In the genomic region with DNA sequence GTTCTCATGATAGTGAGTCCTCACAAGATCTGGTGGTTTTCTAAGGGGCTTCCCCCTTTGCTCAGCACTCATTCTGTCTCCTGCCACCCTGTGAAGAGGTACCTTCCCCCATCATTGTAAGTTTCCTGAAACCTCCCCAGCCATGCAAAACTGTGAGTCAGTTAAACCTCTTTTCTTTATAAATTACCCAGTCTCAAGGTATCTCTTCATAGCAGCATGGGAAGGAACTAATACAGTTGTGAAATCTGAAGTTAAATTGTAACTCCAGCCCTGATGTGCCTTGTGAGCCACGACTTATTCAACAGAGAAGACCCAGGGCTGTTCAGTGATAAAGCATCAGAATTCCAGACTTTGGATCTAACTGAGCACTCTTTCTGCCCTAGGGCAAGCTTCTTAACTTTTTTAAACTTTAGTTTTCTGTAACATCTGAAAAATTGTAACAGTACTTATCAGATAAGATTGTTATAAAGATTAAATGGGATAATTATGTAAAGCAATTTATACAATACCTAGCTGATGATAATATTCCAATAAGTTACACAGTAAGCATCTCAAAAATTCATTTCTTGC, we compare ENCODE assay signal across 26 cellular contexts.
DNase-seq lines count a peak whose midpoint lies in the region; ATAC-seq and TF ChIP-seq lines count a peak whose summit lies in the region.
"Had no signal": no experiment of that assay in that cellular context is flagged by ENCODE, and none has a peak within 500 bp of the region (broad histone marks: within the 10 kb centered on the region; RNA-seq: fewer than 3 reads in every experiment).

No MANE protein-coding gene starts in this region.

- no peak for ATAC-seq in activated CD8-positive, alpha-beta T cell treated with anti-CD3 and anti-CD28 coated beads for 36 hours
- no peak for ATAC-seq in activated CD8-positive, alpha-beta T cell treated with anti-CD3 and anti-CD28 coated beads, Interleukin-2, amount 10 ng/mL, durations not matched to agents 7 days and 5 days
- no peak for ATAC-seq in right lobe of liver
- ATAC-seq: GM12878 had no signal

- H3K4me1 ChIP-seq in right lobe of liver, result no peaks in the 10 kb centered on the region
- H3K4me1 ChIP-seq: BE2C, BLaER1 had no signal

- no peak overlapping the region for H3K27ac Mint-ChIP-seq in activated CD8-positive, alpha-beta T cell treated with anti-CD3 and anti-CD28 coated beads for 36 hours
- no peak overlapping the region for H3K27ac Mint-ChIP-seq in activated CD8-positive, alpha-beta T cell treated with anti-CD3 and anti-CD28 coated beads, Interleukin-2, amount 10 ng/mL, durations not matched to agents 7 days and 5 days
- H3K27ac Mint-ChIP-seq: CD14-positive monocyte; CD4-positive, alpha-beta memory T cell; CD4-positive, CD25-positive, alpha-beta regulatory T cell; CD8-positive, alpha-beta memory T cell had no signal

- CTCF ChIA-PET in activated CD8-positive, alpha-beta T cell treated with anti-CD3 and anti-CD28 coated beads for 36 hours (lab: Charles Lee), result no interaction called here
- CTCF ChIA-PET in activated CD8-positive, alpha-beta T cell treated with anti-CD3 and anti-CD28 coated beads, Interleukin-2, amount 10 ng/mL, durations not matched to agents 7 days and 5 days (lab: Charles Lee), result no interaction called here

- no peak overlapping the region for H3K27ac ChIP-seq in right lobe of liver
- H3K27ac ChIP-seq: BLaER1 had no signal

- POLR2A ChIA-PET in activated CD8-positive, alpha-beta T cell treated with anti-CD3 and anti-CD28 coated beads for 36 hours (lab: Charles Lee), result no interaction called here
- POLR2A ChIA-PET in activated CD8-positive, alpha-beta T cell treated with anti-CD3 and anti-CD28 coated beads, Interleukin-2, amount 10 ng/mL, durations not matched to agents 7 days and 5 days (lab: Charles Lee), result no interaction called here

- 11% methylated on average over 1 of the region's 1 CpG for WGBS in right lobe of liver (ENCODE audit: insufficient coverage, low coverage, low lambda C conversion rate, missing lambda C conversion rate)

- intact Hi-C loops in activated CD8-positive, alpha-beta T cell treated with anti-CD3 and anti-CD28 coated beads for 36 hours (cut with micrococcal nuclease), result no loop called here
- intact Hi-C loops in right lobe of liver (cut with DNase I), result no loop called here

- H3K4me3 ChIP-seq in kidney epithelial cell (ENCODE audit: low read depth, low read length) (no peak overlapping the region), right lobe of liver (no peak overlapping the region)
- H3K4me3 ChIP-seq: BLaER1, GM12878 had no signal

- H3K27me3 ChIP-seq in kidney epithelial cell (ENCODE audit: control insufficient read depth, insufficient read depth, low read length) (no peaks in the 10 kb centered on the region), right lobe of liver (no peaks in the 10 kb centered on the region)
- H3K27me3 ChIP-seq: BE2C, BLaER1 had no signal

- H3K9me3 ChIP-seq in right lobe of liver, result no peaks in the 10 kb centered on the region
- H3K9me3 ChIP-seq: BE2C, BLaER1 had no signal

- no peak for TF ChIP-seq CTCF in activated CD8-positive, alpha-beta T cell treated with anti-CD3 and anti-CD28 coated beads for 36 hours (IDR thresholded peaks at IDR 0.05)
- TF ChIP-seq CTCF in kidney epithelial cell (IDR thresholded peaks at IDR 0.05; ENCODE audit: insufficient read depth, low read length, poor library complexity, severe bottlenecking), result no peak
- TF ChIP-seq CTCF in right lobe of liver (IDR thresholded peaks at IDR 0.05), result no peak

- H3K4me1 Mint-ChIP-seq in activated CD8-positive, alpha-beta T cell treated with anti-CD3 and anti-CD28 coated beads for 36 hours (ENCODE audit: low read depth), result no peaks in the 10 kb centered on the region
- no peaks in the 10 kb centered on the region for H3K4me1 Mint-ChIP-seq in activated CD8-positive, alpha-beta T cell treated with anti-CD3 and anti-CD28 coated beads, Interleukin-2, amount 10 ng/mL, durations not matched to agents 7 days and 5 days (ENCODE audit: low read depth)
- H3K4me1 Mint-ChIP-seq: CD14-positive monocyte; CD4-positive, alpha-beta memory T cell; CD8-positive, alpha-beta memory T cell had no signal

- no peak for TF ChIP-seq POLR2A in right lobe of liver (IDR thresholded peaks at IDR 0.05)

- no peaks in the 10 kb centered on the region for H3K27me3 Mint-ChIP-seq in activated CD8-positive, alpha-beta T cell treated with anti-CD3 and anti-CD28 coated beads for 36 hours
- H3K27me3 Mint-ChIP-seq in activated CD8-positive, alpha-beta T cell treated with anti-CD3 and anti-CD28 coated beads, Interleukin-2, amount 10 ng/mL, durations not matched to agents 7 days and 5 days (ENCODE audit: low read depth), result no peaks in the 10 kb centered on the region
- H3K27me3 Mint-ChIP-seq: CD4-positive, alpha-beta memory T cell; CD4-positive, CD25-positive, alpha-beta regulatory T cell; CD8-positive, alpha-beta memory T cell had no signal

- H3K36me3 ChIP-seq in kidney epithelial cell (ENCODE audit: control insufficient read depth, insufficient read depth, low read length), result no peaks in the 10 kb centered on the region
- H3K36me3 ChIP-seq in right lobe of liver, result no peaks in the 10 kb centered on the region
- H3K36me3 ChIP-seq: BE2C, BLaER1 had no signal

- peaks cover 26% of the 10 kb centered on the region for H3K9me3 Mint-ChIP-seq in activated CD8-positive, alpha-beta T cell treated with anti-CD3 and anti-CD28 coated beads for 36 hours
- H3K9me3 Mint-ChIP-seq in activated CD8-positive, alpha-beta T cell treated with anti-CD3 and anti-CD28 coated beads, Interleukin-2, amount 10 ng/mL, durations not matched to agents 7 days and 5 days (ENCODE audit: insufficient read depth), result peaks cover 4% of the 10 kb centered on the region

- H3K4me3 Mint-ChIP-seq in activated CD8-positive, alpha-beta T cell treated with anti-CD3 and anti-CD28 coated beads for 36 hours, result no peak overlapping the region
- H3K4me3 Mint-ChIP-seq in activated CD8-positive, alpha-beta T cell treated with anti-CD3 and anti-CD28 coated beads, Interleukin-2, amount 10 ng/mL, durations not matched to agents 7 days and 5 days, result no peak overlapping the region
- H3K4me3 Mint-ChIP-seq: CD14-positive monocyte; CD4-positive, alpha-beta memory T cell; CD4-positive, CD25-positive, alpha-beta regulatory T cell; CD8-positive, alpha-beta memory T cell had no signal

- no peaks in the 10 kb centered on the region for H3K36me3 Mint-ChIP-seq in activated CD8-positive, alpha-beta T cell treated with anti-CD3 and anti-CD28 coated beads for 36 hours (ENCODE audit: low read depth)
- H3K36me3 Mint-ChIP-seq in activated CD8-positive, alpha-beta T cell treated with anti-CD3 and anti-CD28 coated beads, Interleukin-2, amount 10 ng/mL, durations not matched to agents 7 days and 5 days (ENCODE audit: low read depth), result no peaks in the 10 kb centered on the region
- H3K36me3 Mint-ChIP-seq: CD14-positive monocyte; CD4-positive, alpha-beta memory T cell; CD4-positive, CD25-positive, alpha-beta regulatory T cell; CD8-positive, alpha-beta memory T cell had no signal

- DNase-seq in activated CD8-positive, alpha-beta T cell treated with anti-CD3 and anti-CD28 coated beads for 36 hours, result peak; percentile 2
- no peak for DNase-seq in activated CD8-positive, alpha-beta T cell treated with anti-CD3 and anti-CD28 coated beads, Interleukin-2, amount 10 ng/mL, durations not matched to agents 7 days and 5 days
- DNase-seq in kidney epithelial cell (ENCODE audit: low read depth) (peak; percentile 9), kidney tubule cell (ENCODE audit: low spot score) (peak; percentile 54), renal cortical epithelial cell (ENCODE audit: low read depth) (peak; percentile 64), right lobe of liver (no peak), pons (ENCODE audit: low spot score) (no peak), NCI-H1105 treated with DMSO at 0.1 percent for 48 hours (lab: John Stamatoyannopoulos, UW) (no peak)
- DNase-seq: 8988T; ACHN; BE2C; C1 segment of cervical spinal cord; CD4-positive, alpha-beta memory T cell; CD4-positive, CD25-positive, alpha-beta regulatory T cell; CD8-positive, alpha-beta memory T cell; COR-L47; DMS 273 treated with DMSO at 0.1 percent for 48 hours; DMS153; DMS53; DMS79; DND-41; EL; GDM1 had no signal

Comparison
In these comparisons a context has a peak if more than half of its experiments do, and no peak if none do; other contexts are left out.
1. DNase-seq: peak in activated CD8-positive, alpha-beta T cell treated with anti-CD3 and anti-CD28 coated beads for 36 hours (single experiment), kidney epithelial cell (single experiment), kidney tubule cell (single experiment) and renal cortical epithelial cell (single experiment); none in activated CD8-positive, alpha-beta T cell treated with anti-CD3 and anti-CD28 coated beads, Interleukin-2, amount 10 ng/mL, durations not matched to agents 7 days and 5 days (single experiment), right lobe of liver (0 of 3), pons (single experiment) and NCI-H1105 treated with DMSO at 0.1 percent for 48 hours (single experiment).